ENCODE assay signal across 9 cellular contexts in genomic region chr16:89506791-89507191, GRCh38. TPM values are rescaled to one million over a fixed set of nuclear protein-coding genes. Genes with fewer than 3 reads are reported as not detected.
A peak's percentile ranks its signal among the peaks of the same experiment; 100 is the strongest.
DNase-seq lines count a peak whose midpoint lies in the region; ATAC-seq and TF ChIP-seq lines count a peak whose summit lies in the region.
"Had no signal": no experiment of that assay in that cellular context is flagged by ENCODE, and none has a peak within 500 bp of the region (broad histone marks: within the 10 kb centered on the region; RNA-seq: fewer than 3 reads in every experiment).

No MANE protein-coding gene starts in this region.

- peak overlapping the region; percentile 77 to 87 (median 84) for H3K4me3 Mint-ChIP-seq in IgD-negative memory B cell
- peak overlapping the region; percentile 94 for H3K4me3 Mint-ChIP-seq in activated T-cell treated with anti-CD3 and anti-CD28 coated beads, Interleukin-2, amount 50 U/mL, for 24 hours

- TF ChIP-seq CTCF in fibroblast of pulmonary artery (IDR thresholded peaks at IDR 0.05; ENCODE audit: low read length, missing control alignments) = no peak

- peak; percentile 53 for DNase-seq in activated T-cell treated with anti-CD3 and anti-CD28 coated beads, Interleukin-2, amount 50 U/mL, for 24 hours
- no peak for DNase-seq in fibroblast of pulmonary artery (ENCODE audit: low read depth)
- peak; percentile 32 for DNase-seq in stimulated activated naive CD8-positive, alpha-beta T cell treated with anti-CD3 and anti-CD28 coated beads, Interleukin-15, Interleukin-2, amounts not matched to agents 100 U/mL and 50 U/mL, for 24 hours
- DNase-seq in C1 segment of cervical spinal cord (lab: John Stamatoyannopoulos, UW) = no peak
- DNase-seq in GM19238 (ENCODE audit: insufficient read length, low spot score) = no peak
- no peak for DNase-seq in SKM-1 treated with dmso at 0.1 percent for 144 hours (lab: John Stamatoyannopoulos, UW; ENCODE audit: unreplicated experiment)
- DNase-seq: effector CD8-positive, alpha-beta T cell had no signal

- H3K27me3 Mint-ChIP-seq in IgD-negative memory B cell = no peaks in the 10 kb centered on the region
- no peaks in the 10 kb centered on the region for H3K27me3 Mint-ChIP-seq in activated T-cell treated with anti-CD3 and anti-CD28 coated beads, Interleukin-2, amount 50 U/mL, for 24 hours

- no peaks in the 10 kb centered on the region for H3K36me3 Mint-ChIP-seq in IgD-negative memory B cell
- H3K36me3 Mint-ChIP-seq in activated T-cell treated with anti-CD3 and anti-CD28 coated beads, Interleukin-2, amount 50 U/mL, for 24 hours (ENCODE audit: low read depth) = peaks cover 19% of the 10 kb centered on the region

- H3K4me1 Mint-ChIP-seq in IgD-negative memory B cell = peaks cover 16 to 21% (median 21%) of the 10 kb centered on the region in 3 donors
- peaks cover 39% of the 10 kb centered on the region for H3K4me1 Mint-ChIP-seq in activated T-cell treated with anti-CD3 and anti-CD28 coated beads, Interleukin-2, amount 50 U/mL, for 24 hours (ENCODE audit: low read depth)

- no peak for ATAC-seq in stimulated activated naive CD8-positive, alpha-beta T cell treated with anti-CD3 and anti-CD28 coated beads, Interleukin-15, Interleukin-2, amounts not matched to agents 100 U/mL and 50 U/mL, for 24 hours
- ATAC-seq in HG02884 (IDR thresholded peaks at IDR 0.05; ENCODE audit: unreplicated experiment) = no peak

- H3K27ac Mint-ChIP-seq in IgD-negative memory B cell = peak overlapping the region; percentile 57 to 81 (median 80)
- H3K27ac Mint-ChIP-seq in activated T-cell treated with anti-CD3 and anti-CD28 coated beads, Interleukin-2, amount 50 U/mL, for 24 hours = peak overlapping the region; percentile 95

- H3K4me3 ChIP-seq in fibroblast of pulmonary artery (replicated peaks; ENCODE audit: low read depth, low read length) = peak overlapping the region; percentile 84

- no peaks in the 10 kb centered on the region for H3K9me3 Mint-ChIP-seq in IgD-negative memory B cell
- no peaks in the 10 kb centered on the region for H3K9me3 Mint-ChIP-seq in activated T-cell treated with anti-CD3 and anti-CD28 coated beads, Interleukin-2, amount 50 U/mL, for 24 hours

RNA-seq across cellular contexts. Expression of gene SPG7, which starts 1.4 kb away (rescaled TPM):
- 47.0 TPM for polyA plus RNA-seq in IgD-negative memory B cell

RNA-seq across cellular contexts. Expression of gene ANKRD11, which starts 16.4 kb away (rescaled TPM):
- polyA plus RNA-seq in IgD-negative memory B cell = 11.6 TPM

RNA-seq across cellular contexts. Expression of gene RPL13, which starts 53.7 kb away (rescaled TPM):
- polyA plus RNA-seq in IgD-negative memory B cell = 6,684 TPM

Comparison
In these comparisons a context has a peak if more than half of its experiments do, and no peak if none do; other contexts are left out.
1. DNase-seq: peak in activated T-cell treated with anti-CD3 and anti-CD28 coated beads, Interleukin-2, amount 50 U/mL, for 24 hours (single experiment) and stimulated activated naive CD8-positive, alpha-beta T cell treated with anti-CD3 and anti-CD28 coated beads, Interleukin-15, Interleukin-2, amounts not matched to agents 100 U/mL and 50 U/mL, for 24 hours (single experiment); none in fibroblast of pulmonary artery (single experiment), C1 segment of cervical spinal cord (0 of 14), GM19238 (single experiment) and SKM-1 treated with dmso at 0.1 percent for 144 hours (single experiment).